Comparison of ENCODE assay signal across 1 cellular context in genomic region chr20:38450412-38450975, GRCh38.
TF ChIP-seq lines count a peak whose summit lies in the region.

No MANE protein-coding gene starts in this region.

TF ChIP-seq in HepG2, 621 proteins besides CTCF, POLR2A, EP300 and RAD21:
- TF ChIP-seq ATF7 (IDR thresholded peaks at IDR 0.05): 0 out of 2 replicates have a peak, but pooled peaks have one; percentile 10
- no peak for TF ChIP-seq ATF7 (CRISPR knock-in tag; IDR thresholded peaks at IDR 0.05)
- TF ChIP-seq CREB1 (IDR thresholded peaks at IDR 0.05): peak; percentile 64; the same call in 1 of the 2 replicates
- TF ChIP-seq CREB1 (CRISPR knock-in tag; IDR thresholded peaks at IDR 0.05): no peak
- TF ChIP-seq TIGD3 (CRISPR knock-in tag; IDR thresholded peaks at IDR 0.05; ENCODE audit: borderline replicate concordance): no peak
